In genomic region chr1:155324041-155324716, GRCh38 we compare ENCODE assay signal across 1 cellular context.
A peak's percentile ranks its signal among the peaks of the same experiment; 100 is the strongest.
TF ChIP-seq lines count a peak whose summit lies in the region.

No MANE protein-coding gene starts in this region.

TF ChIP-seq in K562, 482 proteins besides CTCF, POLR2A, EP300 and RAD21 (continued from another document and continues in another):
- TF ChIP-seq GTF3C2 (IDR thresholded peaks at IDR 0.05; ENCODE audit: borderline replicate concordance, extremely low read depth, insufficient read length) (no peak), KDM5B (IDR thresholded peaks at IDR 0.05; ENCODE audit: insufficient replicate concordance, low read depth, low read length) (peak; percentile 80), ILF3 (IDR thresholded peaks at IDR 0.05; ENCODE audit: borderline replicate concordance) (no peak), ASH1L (IDR thresholded peaks at IDR 0.05; ENCODE audit: borderline replicate concordance, low read depth, partially characterized antibody) (no peak), MTA2 (IDR thresholded peaks at IDR 0.05; ENCODE audit: low read depth) (no peak), HNRNPL (IDR thresholded peaks at IDR 0.05; ENCODE audit: low read depth, low read length) (no peak), THAP12 (CRISPR knock-in tag; IDR thresholded peaks at IDR 0.05) (peak; percentile 72), NFE2 (IDR thresholded peaks at IDR 0.05; ENCODE audit: low read depth) (no peak), FOXJ2 (tag; IDR thresholded peaks at IDR 0.05) (no peak), NCOA6 (IDR thresholded peaks at IDR 0.05) (no peak), MXD1 (CRISPR knock-in tag; IDR thresholded peaks at IDR 0.05; ENCODE audit: borderline replicate concordance, poor library complexity, severe bottlenecking) (no peak), DMBX1 (CRISPR knock-in tag; IDR thresholded peaks at IDR 0.05; ENCODE audit: borderline replicate concordance) (no peak), TAF7 (tag; IDR thresholded peaks at IDR 0.05) (no peak), ZNF592 (IDR thresholded peaks at IDR 0.05) (no peak), MAFF (IDR thresholded peaks at IDR 0.05; ENCODE audit: low read length) (no peak), NFE2L1 (tag; IDR thresholded peaks at IDR 0.05; ENCODE audit: borderline replicate concordance, low read depth) (no peak), ZNF311 (CRISPR knock-in tag; IDR thresholded peaks at IDR 0.05) (no peak), BRD9 (IDR thresholded peaks at IDR 0.05; ENCODE audit: low read depth, partially characterized antibody) (no peak), SOX6 (IDR thresholded peaks at IDR 0.05) (no peak), ZNF655 (CRISPR knock-in tag; IDR thresholded peaks at IDR 0.05) (no peak), ZNF445 (CRISPR knock-in tag; IDR thresholded peaks at IDR 0.05; ENCODE audit: low read depth) (no peak), ATF4 (CRISPR knock-in tag; IDR thresholded peaks at IDR 0.05) (no peak), FOXO4 (CRISPR knock-in tag; IDR thresholded peaks at IDR 0.05) (no peak), ZNF444 (CRISPR knock-in tag; IDR thresholded peaks at IDR 0.05) (no peak), FOXP1 (CRISPR knock-in tag; IDR thresholded peaks at IDR 0.05) (no peak), ZNF511 (CRISPR knock-in tag; IDR thresholded peaks at IDR 0.05) (peak; percentile 46; the same call in 1 of the 2 replicates), USF1 (CRISPR knock-in tag; IDR thresholded peaks at IDR 0.05) (peak; percentile 99), MTA1 (IDR thresholded peaks at IDR 0.05; ENCODE audit: borderline replicate concordance) (no peak; the same call in 1 of the 2 replicates), RB1 (IDR thresholded peaks at IDR 0.05; ENCODE audit: low read depth) (peak; percentile 57; the same call in 1 of the 2 replicates), FOXA3 (CRISPR knock-in tag; conservative IDR thresholded peaks at IDR 0.05 in 1 of 2, IDR thresholded peaks at IDR 0.05 in 1 of 2) (no peak), SRSF1 (IDR thresholded peaks at IDR 0.05; ENCODE audit: low read depth, low read length) (no peak), TFAP4 (CRISPR knock-in tag; IDR thresholded peaks at IDR 0.05; ENCODE audit: borderline replicate concordance) (no peak; the same call in 1 of the 2 replicates), ZNF644 (tag; IDR thresholded peaks at IDR 0.05; ENCODE audit: low read depth) (no peak), ETV1 (tag; conservative IDR thresholded peaks at IDR 0.05; ENCODE audit: low read depth) (no peak), ZNF764 (CRISPR knock-in tag; IDR thresholded peaks at IDR 0.05; ENCODE audit: low read depth) (no peak), FIP1L1 (IDR thresholded peaks at IDR 0.05; ENCODE audit: low read depth, low read length, poor library complexity, severe bottlenecking) (peak; percentile 50), FOXM1 (IDR thresholded peaks at IDR 0.05; ENCODE audit: low read depth) (no peak), FOXM1 (CRISPR knock-in tag; IDR thresholded peaks at IDR 0.05; ENCODE audit: low read depth) (no peak), MEF2D (tag; conservative IDR thresholded peaks at IDR 0.05; ENCODE audit: low read depth) (no peak), ELK3 (CRISPR knock-in tag; IDR thresholded peaks at IDR 0.05) (no peak), ZNF639 (CRISPR knock-in tag; conservative IDR thresholded peaks at IDR 0.05 in 1 of 2, IDR thresholded peaks at IDR 0.05 in 1 of 2) (peak in 1 of 2 experiments; percentile 58; a peak in 1 of 4 replicates), RBM25 (IDR thresholded peaks at IDR 0.05; ENCODE audit: low read depth, low read length, severe bottlenecking) (peak; percentile 71), CREB1 (IDR thresholded peaks at IDR 0.05) (no peak), CREB1 (CRISPR knock-in tag; IDR thresholded peaks at IDR 0.05) (peak; percentile 51; the same call in 1 of the 2 replicates), CBFA2T2 (conservative IDR thresholded peaks at IDR 0.05) (peak; percentile 76), NCOA2 (IDR thresholded peaks at IDR 0.05; ENCODE audit: partially characterized antibody in 2 of 2) (no peak)
